In the genomic region with DNA sequence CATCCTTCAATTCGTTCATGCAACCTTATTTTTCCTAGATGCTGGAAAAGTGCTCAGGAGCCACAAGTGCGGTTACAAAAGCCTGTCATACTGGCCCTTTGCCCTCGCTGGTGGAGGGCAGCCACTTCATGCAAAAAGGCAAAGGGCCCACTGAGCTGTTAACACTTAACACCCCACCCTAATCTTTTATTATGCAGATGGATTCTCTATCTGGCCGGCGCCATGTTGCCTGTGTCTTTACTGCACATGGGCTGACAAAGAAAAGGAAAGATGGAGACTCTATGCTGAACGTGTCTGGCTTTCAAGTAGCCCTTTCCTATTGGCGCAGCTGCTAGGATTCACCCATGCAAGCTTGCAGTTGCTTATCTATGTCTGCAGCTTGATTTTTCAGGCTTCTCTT, we compare ENCODE assay signal across 27 cellular contexts. TPM values are rescaled to one million over a fixed set of nuclear protein-coding genes. Genes with fewer than 3 reads are reported as not detected.
"Had no signal": no experiment of that assay in that cellular context is flagged by ENCODE, and none has a peak within 500 bp of the region (broad histone marks: within the 10 kb centered on the region; RNA-seq: fewer than 3 reads in every experiment).

No MANE protein-coding gene starts in this region.

- H3K4me3 ChIP-seq: ascending aorta, body of pancreas, PC-9 had no signal

- DNase-seq: activated CD4-positive, alpha-beta T cell treated with anti-CD3 and anti-CD28 coated beads for 36 hours; activated CD4-positive, alpha-beta T cell treated with anti-CD3 and anti-CD28 coated beads, Interleukin-2, amount 50 U/mL, for 1 hour; activated CD4-positive, CD25-positive, alpha-beta regulatory T cell; activated CD8-positive, alpha-beta T cell treated with anti-CD3 and anti-CD28 coated beads, Interleukin-2, amount 10 ng/mL, durations not matched to agents 7 days and 5 days; activated effector memory CD4-positive, alpha-beta T cell treated with anti-CD3 and anti-CD28 coated beads, Interleukin-2, amount 50 U/mL, for 16 hours; activated naive CD4-positive, alpha-beta T cell treated with Interleukin-2 at 50 U/mL for 16 hours; activated naive CD8-positive, alpha-beta T cell treated with anti-CD3 and anti-CD28 coated beads, Interleukin-2, amount 50 U/mL, for 24 hours; activated T-cell treated with anti-CD3 and anti-CD28 coated beads, Interleukin-2, amount 50 U/mL, for 4 hours; amniotic stem cell; body of pancreas; central memory CD4-positive, alpha-beta T cell; Karpas-422; NCI-H146; NCI-H187 treated with DMSO at 0.1 percent for 48 hours; NCI-H2081 treated with DMSO at 0.1 percent for 48 hours; NCI-H345; NCI-H510A treated with DMSO at 0.1 percent for 48 hours; NCI-H69; PC-9; SHP77 treated with DMSO at 0.1 percent for 48 hours; T-helper 17 cell; T-helper 9 cell had no signal

- H3K27ac ChIP-seq: ascending aorta, body of pancreas, PC-9 had no signal

- ATAC-seq: activated CD4-positive, alpha-beta T cell treated with anti-CD3 and anti-CD28 coated beads for 36 hours; activated CD8-positive, alpha-beta T cell treated with anti-CD3 and anti-CD28 coated beads, Interleukin-2, amount 10 ng/mL, durations not matched to agents 7 days and 5 days; activated naive CD4-positive, alpha-beta T cell treated with anti-CD3 and anti-CD28 coated beads, Interleukin-2, amount 50 U/mL, for 72 hours; activated naive CD8-positive, alpha-beta T cell treated with anti-CD3 and anti-CD28 coated beads, Interleukin-2, amount 50 U/mL, for 24 hours; activated T-cell treated with anti-CD3 and anti-CD28 coated beads, Interleukin-2, amount 50 U/mL, for 4 hours; body of pancreas; T-helper 17 cell had no signal

- H3K27me3 ChIP-seq: ascending aorta, body of pancreas had no signal

- H3K4me1 ChIP-seq: ascending aorta, body of pancreas had no signal

- H3K36me3 ChIP-seq: ascending aorta had no signal

- H3K4me3 Mint-ChIP-seq: activated CD4-positive, alpha-beta T cell treated with anti-CD3 and anti-CD28 coated beads for 36 hours; activated CD8-positive, alpha-beta T cell treated with anti-CD3 and anti-CD28 coated beads, Interleukin-2, amount 10 ng/mL, durations not matched to agents 7 days and 5 days; activated naive CD8-positive, alpha-beta T cell treated with anti-CD3 and anti-CD28 coated beads, Interleukin-2, amount 50 U/mL, for 24 hours; activated T-cell treated with anti-CD3 and anti-CD28 coated beads, Interleukin-2, amount 50 U/mL, for 4 hours; T-helper 17 cell had no signal

- H3K4me1 Mint-ChIP-seq: activated CD4-positive, alpha-beta T cell treated with anti-CD3 and anti-CD28 coated beads for 36 hours; activated naive CD8-positive, alpha-beta T cell treated with anti-CD3 and anti-CD28 coated beads, Interleukin-2, amount 50 U/mL, for 24 hours; T-helper 17 cell had no signal

- H3K27ac Mint-ChIP-seq: activated CD4-positive, alpha-beta T cell treated with anti-CD3 and anti-CD28 coated beads for 36 hours; activated CD8-positive, alpha-beta T cell treated with anti-CD3 and anti-CD28 coated beads, Interleukin-2, amount 10 ng/mL, durations not matched to agents 7 days and 5 days; activated naive CD4-positive, alpha-beta T cell treated with anti-CD3 and anti-CD28 coated beads, Interleukin-2, amount 50 U/mL, for 72 hours; activated naive CD8-positive, alpha-beta T cell treated with anti-CD3 and anti-CD28 coated beads, Interleukin-2, amount 50 U/mL, for 24 hours; T-helper 17 cell had no signal

- H3K9me3 ChIP-seq: ascending aorta had no signal

- H2AFZ ChIP-seq: PC-9 had no signal

- H3K4me2 ChIP-seq: PC-9 had no signal

RNA-seq across cellular contexts. Expression of a gene that starts 10.8 kb away (rescaled TPM):
- total RNA-seq: activated CD8-positive, alpha-beta T cell treated with anti-CD3 and anti-CD28 coated beads, Interleukin-2, amount 10 ng/mL, durations not matched to agents 7 days and 5 days; ascending aorta; body of pancreas; bronchial epithelial cell; PC-9; SK-MEL-5; T-helper 17 cell had no signal

RNA-seq across cellular contexts. Expression of a gene that starts 29.9 kb away (rescaled TPM):
- total RNA-seq: activated CD4-positive, alpha-beta T cell treated with anti-CD3 and anti-CD28 coated beads for 36 hours; activated CD8-positive, alpha-beta T cell treated with anti-CD3 and anti-CD28 coated beads, Interleukin-2, amount 10 ng/mL, durations not matched to agents 7 days and 5 days; activated naive CD4-positive, alpha-beta T cell treated with anti-CD3 and anti-CD28 coated beads, Interleukin-2, amount 50 U/mL, for 72 hours; activated T-cell treated with anti-CD3 and anti-CD28 coated beads, Interleukin-2, amount 50 U/mL, for 4 hours; ascending aorta; body of pancreas; bronchial epithelial cell; chondrocyte; PC-9; SK-MEL-5; T-helper 17 cell had no signal
